In genomic region chr19:35357867-35358573, GRCh38 we compare ENCODE assay signal across 9 cellular contexts. TPM values are rescaled to one million over a fixed set of nuclear protein-coding genes. Genes with fewer than 3 reads are reported as not detected.
A peak's percentile ranks its signal among the peaks of the same experiment; 100 is the strongest.
DNase-seq lines count a peak whose midpoint lies in the region; ATAC-seq and TF ChIP-seq lines count a peak whose summit lies in the region.
"Had no signal": no experiment of that assay in that cellular context is flagged by ENCODE, and none has a peak within 500 bp of the region (broad histone marks: within the 10 kb centered on the region; RNA-seq: fewer than 3 reads in every experiment).

TSS of gene FFAR3 (plus strand) at chr19:35358460. CDS start at chr19:35358891, 431 bp downstream.

- no peak within 1 kb of the TSS for H3K14ac ChIP-seq in IMR-90 (replicated peaks; ENCODE audit: low read depth, low read length)

- BruUV-seq in IMR-90 (replicated peaks; lab: Mats Ljungman, UMichigan): no TSS peak

- TF ChIP-seq POLR2A in IMR-90 (IDR thresholded peaks at IDR 0.05; ENCODE audit: low read depth, low read length) (no peak), prostate gland (IDR thresholded peaks at IDR 0.05) (no peak)

- DNase-seq in AML-193 (lab: John Stamatoyannopoulos, UW): peak; percentile 85 to 90
- peak; percentile 11 for DNase-seq in IMR-90
- peak; percentile 42 to 73 for DNase-seq in ascending aorta (ENCODE audit: low spot score in 2 of 2)
- DNase-seq in lung microvascular endothelial cell (ENCODE audit: low read depth in 2 of 2): peak; percentile 41 to 64
- DNase-seq in NCI-H2081 treated with DMSO at 0.1 percent for 48 hours (lab: John Stamatoyannopoulos, UW): no peak
- DNase-seq in A172 (ENCODE audit: low spot score): no peak
- no peak for DNase-seq in prostate gland (ENCODE audit: low spot score)
- no peak for DNase-seq in COLO668 (lab: John Stamatoyannopoulos, UW; ENCODE audit: unreplicated experiment)

- no peak within 1 kb of the TSS for H4K91ac ChIP-seq in IMR-90 (ENCODE audit: insufficient read depth, low read depth, low read length)

- in situ Hi-C loops in IMR-90 (cut with MboI; ENCODE audit: low sequenced_read_pairs): no loop called here

- H3K9ac ChIP-seq in IMR-90 (ENCODE audit: low read depth, low read length): no peak within 1 kb of the TSS

- no peak within 1 kb of the TSS for H2AK9ac ChIP-seq in IMR-90 (replicated peaks; ENCODE audit: low read depth, low read length, poor library complexity)

- H3K27ac ChIP-seq in IMR-90 (ENCODE audit: insufficient read depth, low read length) (no peak within 1 kb of the TSS), ascending aorta (no peak within 1 kb of the TSS), prostate gland (no peak within 1 kb of the TSS)

- H3K18ac ChIP-seq in IMR-90 (ENCODE audit: low read depth, low read length): no peak within 1 kb of the TSS

- no peak for TF ChIP-seq CTCF in IMR-90 (conservative IDR thresholded peaks at IDR 0.05; ENCODE audit: low read depth, low read length)
- TF ChIP-seq CTCF in ascending aorta (IDR thresholded peaks at IDR 0.05): no peak
- no peak for TF ChIP-seq CTCF in prostate gland (IDR thresholded peaks at IDR 0.05)

- no peak within 1 kb of the TSS for H2BK15ac ChIP-seq in IMR-90 (ENCODE audit: low read depth, low read length)

- H3K4me1 ChIP-seq in IMR-90 (ENCODE audit: control insufficient read depth, insufficient read depth, low read length) (no peaks in the 10 kb centered on the region), ascending aorta (no peaks in the 10 kb centered on the region), prostate gland (replicated peaks) (no peaks in the 10 kb centered on the region)

- no peak within 1 kb of the TSS for H4K5ac ChIP-seq in IMR-90 (ENCODE audit: low read depth, low read length)

- CTCF ChIA-PET in IMR-90 (lab: Yijun Ruan, JAX): no interaction called here

- no peaks in the 10 kb centered on the region for H4K20me1 ChIP-seq in IMR-90 (ENCODE audit: insufficient read depth, low read length)

- no peak within 1 kb of the TSS for H2BK120ac ChIP-seq in IMR-90 (ENCODE audit: low read depth, low read length)

- intact Hi-C loops in IMR-90 (cut with micrococcal nuclease): loop anchor here (10.0 kb wide), 1 partner anchor 107 kb away; no protein-coding TSS in a partner anchor
- intact Hi-C loops in ascending aorta (cut with DNase I): no loop called here
- intact Hi-C loops in prostate gland (cut with DNase I): loop anchor here (10.0 kb wide), 1 partner anchor 357 kb away; the partner anchor contains the start of gene KMT2B

- H3K9me1 ChIP-seq in IMR-90 (ENCODE audit: insufficient read depth, low read length): no peaks in the 10 kb centered on the region

- no peak for TF ChIP-seq RAD21 in IMR-90 (IDR thresholded peaks at IDR 0.05; ENCODE audit: low read length)

- H2AK5ac ChIP-seq in IMR-90 (ENCODE audit: low read depth, low read length): no peak within 1 kb of the TSS

- POLR2A ChIA-PET in IMR-90 (lab: Charles Lee; ENCODE audit: unreplicated experiment): no interaction called here

- H3K79me1 ChIP-seq in IMR-90 (ENCODE audit: low read depth in 1 of 2, low read length in 2 of 2): no peaks in the 10 kb centered on the region

- H3K56ac ChIP-seq in IMR-90 (ENCODE audit: extremely low read depth, insufficient read depth, low read length): no peak within 1 kb of the TSS

- no peak within 1 kb of the TSS for H2BK20ac ChIP-seq in IMR-90 (ENCODE audit: low read depth, low read length)

- no peak within 1 kb of the TSS for H3K23ac ChIP-seq in IMR-90 (ENCODE audit: low read depth, low read length)

- no peak for ATAC-seq in IMR-90 (ENCODE audit: low read depth)
- ATAC-seq: esophagus mucosa had no signal

- dilution Hi-C loops in IMR-90 (cut with HindIII; ENCODE audit: low sequenced_read_pairs, unreplicated experiment): no loop called here

- H2AFZ ChIP-seq in IMR-90 (replicated peaks; ENCODE audit: low read length, poor library complexity): no peak within 1 kb of the TSS

- H3K36me3 ChIP-seq in IMR-90 (ENCODE audit: control insufficient read depth, insufficient read depth, low read length) (no peaks in the 10 kb centered on the region), ascending aorta (no peaks in the 10 kb centered on the region), prostate gland (no peaks in the 10 kb centered on the region)

- H3K4me3 ChIP-seq in IMR-90 (ENCODE audit: insufficient read depth, low read depth, low read length) (no peak within 1 kb of the TSS), ascending aorta (no peak within 1 kb of the TSS), prostate gland (no peak within 1 kb of the TSS)

- H3K9me3 ChIP-seq in IMR-90 (ENCODE audit: control insufficient read depth, insufficient read depth, low read length) (no peaks in the 10 kb centered on the region), ascending aorta (no peaks in the 10 kb centered on the region), prostate gland (no peaks in the 10 kb centered on the region)

- 0% methylated on average over 1 of the region's 18 CpGs; no CpG with 5 or more reads in 1 of the 2 experiments for WGBS in IMR-90 (ENCODE audit: extremely low coverage in 2 of 2, insufficient read length in 1 of 2), 2 experiments
- 54% methylated on average over 18 of the region's 18 CpGs for WGBS in prostate gland

- H3K4ac ChIP-seq in IMR-90 (ENCODE audit: low read depth, low read length): no peak within 1 kb of the TSS

- H4K8ac ChIP-seq in IMR-90 (ENCODE audit: low read depth in 2 of 2, low read length in 2 of 2): no peak within 1 kb of the TSS

- no peak within 1 kb of the TSS for H2BK5ac ChIP-seq in IMR-90 (ENCODE audit: low read depth, low read length, poor library complexity, severe bottlenecking)

- peaks cover 11% of the 10 kb centered on the region for H3K27me3 ChIP-seq in IMR-90 (ENCODE audit: control insufficient read depth, insufficient read depth, low read length)
- H3K27me3 ChIP-seq in ascending aorta: no peaks in the 10 kb centered on the region
- H3K27me3 ChIP-seq in prostate gland (replicated peaks; ENCODE audit: insufficient read depth): no peaks in the 10 kb centered on the region

- H3K4me2 ChIP-seq in IMR-90 (ENCODE audit: low read depth, low read length): no peak within 1 kb of the TSS; the same call in 1 of the 2 replicates

TF ChIP-seq in IMR-90, 13 proteins besides CTCF, POLR2A, EP300 and RAD21:
- TF ChIP-seq CEBPB (IDR thresholded peaks at IDR 0.05; ENCODE audit: low read depth, low read length) (peak; percentile 81), CHD1 (IDR thresholded peaks at IDR 0.05; ENCODE audit: low read depth, low read length) (no peak)

RNA-seq across cellular contexts. Expression of gene FFAR3, which starts in this region (rescaled TPM):
- total RNA-seq in IMR-90 (2012; rRNA removed): not detected in 2 replicates
- polyA plus RNA-seq in IMR-90 (2012; rRNA removed): not detected in 2 replicates
- polyA plus RNA-seq in IMR-90 (2012; cell fraction: cytosol; rRNA removed): not detected in 2 replicates
- polyA plus RNA-seq in IMR-90 (2012; cell fraction: nucleus; rRNA removed; ENCODE audit: low replicate concordance): not detected in 2 replicates
- total RNA-seq in ascending aorta: not detected
- under 0.01 TPM in 1 of 2 replicates, not detected in the other for total RNA-seq in lung microvascular endothelial cell
- not detected in 2 replicates for total RNA-seq in A172 (2014; rRNA removed; shearing (Covaris generic))
- 1 to 10 TPM in 1 of 2 donors, not detected in 1; 1.6 TPM for total RNA-seq in prostate gland
- total RNA-seq: esophagus mucosa had no signal

Comparison
In these comparisons a context has a peak if more than half of its experiments do, and no peak if none do; other contexts are left out.
1. Peak in DNase-seq in IMR-90; RNA of the gene not detected or under 1 TPM.
2. Peak in DNase-seq in ascending aorta; RNA of the gene not detected or under 1 TPM.
3. Peak in DNase-seq in lung microvascular endothelial cell; RNA of the gene not detected or under 1 TPM.
4. DNase-seq: peak in AML-193 (2 of 2); none in NCI-H2081 treated with DMSO at 0.1 percent for 48 hours (single experiment), A172 (single experiment), prostate gland (single experiment) and COLO668 (single experiment).